Comparison of ENCODE assay signal across 19 cellular contexts in the genomic region with DNA sequence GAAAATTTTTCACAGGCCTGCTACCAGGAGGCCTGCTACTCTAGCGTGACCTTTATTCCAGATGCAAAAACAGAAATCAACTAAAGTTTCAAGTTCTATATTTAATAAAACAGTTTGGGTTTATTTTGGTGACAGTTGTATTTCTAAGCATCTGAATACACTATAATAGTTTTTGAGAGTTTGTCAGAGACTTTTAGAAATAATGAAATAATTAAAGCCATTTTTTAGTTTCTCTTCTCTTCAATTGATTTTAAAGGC.
"Had no signal": no experiment of that assay in that cellular context is flagged by ENCODE, and none has a peak within 500 bp of the region (broad histone marks: within the 10 kb centered on the region; RNA-seq: fewer than 3 reads in every experiment).

No MANE protein-coding gene starts in this region.

- H3K9me3 ChIP-seq: breast epithelium, esophagus muscularis mucosa, pancreas had no signal

- ATAC-seq: activated T-cell treated with anti-CD3 and anti-CD28 coated beads, Interleukin-2, amount 50 U/mL, for 72 hours; foreskin keratinocyte; left lobe of liver; pancreas; stimulated activated memory B cell treated with anti-CD40 and anti-IgM and Interleukin-4, amounts not matched to agents 10 μg/mL and 1 μg/mL and 100 μg/mL, for 72 hours had no signal

- H3K4me3 ChIP-seq: breast epithelium, esophagus muscularis mucosa, pancreas had no signal

- H3K27ac Mint-ChIP-seq: activated naive CD8-positive, alpha-beta T cell treated with anti-CD3 and anti-CD28 coated beads for 36 hours; activated T-cell treated with anti-CD3 and anti-CD28 coated beads, Interleukin-2, amount 50 U/mL, for 72 hours; nephron progenitor cell; stimulated activated memory B cell treated with anti-CD40 and anti-IgM and Interleukin-4, amounts not matched to agents 10 μg/mL and 1 μg/mL and 100 μg/mL, for 72 hours had no signal

- H3K4me1 ChIP-seq: breast epithelium, esophagus muscularis mucosa, foreskin keratinocyte, pancreas had no signal

- H3K4me3 Mint-ChIP-seq: activated naive CD8-positive, alpha-beta T cell treated with anti-CD3 and anti-CD28 coated beads for 36 hours; activated T-cell treated with anti-CD3 and anti-CD28 coated beads, Interleukin-2, amount 50 U/mL, for 72 hours; nephron progenitor cell; stimulated activated memory B cell treated with anti-CD40 and anti-IgM and Interleukin-4, amounts not matched to agents 10 μg/mL and 1 μg/mL and 100 μg/mL, for 72 hours had no signal

- H3K4me1 Mint-ChIP-seq: activated naive CD8-positive, alpha-beta T cell treated with anti-CD3 and anti-CD28 coated beads for 36 hours; nephron progenitor cell; stimulated activated memory B cell treated with anti-CD40 and anti-IgM and Interleukin-4, amounts not matched to agents 10 μg/mL and 1 μg/mL and 100 μg/mL, for 72 hours had no signal

- H3K36me3 Mint-ChIP-seq: activated naive CD8-positive, alpha-beta T cell treated with anti-CD3 and anti-CD28 coated beads for 36 hours; stimulated activated memory B cell treated with anti-CD40 and anti-IgM and Interleukin-4, amounts not matched to agents 10 μg/mL and 1 μg/mL and 100 μg/mL, for 72 hours had no signal

- DNase-seq: activated CD4-positive, alpha-beta T cell treated with anti-CD3 and anti-CD28 coated beads, Interleukin-2, amount 50 U/mL, for 48 hours; activated CD4-positive, CD25-positive, alpha-beta regulatory T cell treated with anti-CD3 and anti-CD28 coated beads, Interleukin-2, amount 50 U/mL, for 72 hours; activated gamma-delta T cell treated with Interleukin-2 at 50 U/mL for 16 hours; activated naive CD8-positive, alpha-beta T cell treated with anti-CD3 and anti-CD28 coated beads for 36 hours; activated T-cell treated with anti-CD3 and anti-CD28 coated beads, Interleukin-2, amount 50 U/mL, for 72 hours; anterior cingulate cortex; foreskin keratinocyte; head of caudate nucleus; islet precursor cell; mammary epithelial cell; nephron progenitor cell; pancreas; stimulated activated CD4-positive, alpha-beta T cell treated with anti-CD3 and anti-CD28 coated beads, Interleukin-1b, Interleukin-23, amount 100 ng/mL, for 48 hours; T-helper 9 cell; trophoblast cell had no signal

- H3K27me3 Mint-ChIP-seq: activated naive CD8-positive, alpha-beta T cell treated with anti-CD3 and anti-CD28 coated beads for 36 hours; stimulated activated memory B cell treated with anti-CD40 and anti-IgM and Interleukin-4, amounts not matched to agents 10 μg/mL and 1 μg/mL and 100 μg/mL, for 72 hours had no signal

- H3K36me3 ChIP-seq: breast epithelium, esophagus muscularis mucosa, pancreas had no signal

- H3K9me3 Mint-ChIP-seq: activated naive CD8-positive, alpha-beta T cell treated with anti-CD3 and anti-CD28 coated beads for 36 hours; nephron progenitor cell had no signal

- H3K27ac ChIP-seq: breast epithelium, foreskin keratinocyte, pancreas had no signal

- H3K27me3 ChIP-seq: breast epithelium, esophagus muscularis mucosa, foreskin keratinocyte, pancreas had no signal
